Comparison of ENCODE assay signal across 12 cellular contexts in genomic region chr1:172390243-172390619, GRCh38. TPM values are rescaled to one million over a fixed set of nuclear protein-coding genes. Genes with fewer than 3 reads are reported as not detected.
DNase-seq lines count a peak whose midpoint lies in the region; ATAC-seq and TF ChIP-seq lines count a peak whose summit lies in the region.
"Had no signal": no experiment of that assay in that cellular context is flagged by ENCODE, and none has a peak within 500 bp of the region (broad histone marks: within the 10 kb centered on the region; RNA-seq: fewer than 3 reads in every experiment).

No MANE protein-coding gene starts in this region.

- DNase-seq in ascending aorta (ENCODE audit: low spot score in 2 of 2) (no peak), mesendoderm (peak; percentile 26), brain microvascular endothelial cell (no peak), pons (ENCODE audit: low spot score) (no peak), DMS 273 (lab: John Stamatoyannopoulos, UW; ENCODE audit: unreplicated experiment) (no peak)
- DNase-seq: activated T-cell treated with anti-CD3 and anti-CD28 coated beads, Interleukin-2, amount 50 U/mL, for 4 hours; NCI-H1048 had no signal

- no peaks in the 10 kb centered on the region for H3K79me1 ChIP-seq in mesendoderm (ENCODE audit: low read length)

- H3K4me2 ChIP-seq in BLaER1 (peak overlapping the region; percentile 75), mesendoderm (ENCODE audit: low read length) (no peak overlapping the region)

- no peak overlapping the region for H3K4ac ChIP-seq in mesendoderm (ENCODE audit: low read depth, low read length)

- H3K27me3 ChIP-seq in BLaER1 (no peaks in the 10 kb centered on the region), ascending aorta (no peaks in the 10 kb centered on the region), mesendoderm (ENCODE audit: insufficient read depth, low read length, poor library complexity) (no peaks in the 10 kb centered on the region), brain microvascular endothelial cell (replicated peaks) (no peaks in the 10 kb centered on the region)

- H4K20me1 ChIP-seq in BLaER1 = no peaks in the 10 kb centered on the region

- H3K4me1 ChIP-seq in BLaER1 = peaks cover 35% of the 10 kb centered on the region
- peaks cover 0 to 10% of the 10 kb centered on the region in 2 donors for H3K4me1 ChIP-seq in ascending aorta
- peaks cover 5% of the 10 kb centered on the region for H3K4me1 ChIP-seq in mesendoderm (ENCODE audit: control insufficient read depth, low read depth, low read length)

- no peak overlapping the region for H3K23ac ChIP-seq in mesendoderm (ENCODE audit: low read length)

- H3K79me2 ChIP-seq in mesendoderm (ENCODE audit: control insufficient read depth, insufficient read depth, low read length) = no peaks in the 10 kb centered on the region

- intact Hi-C loops in ascending aorta (cut with DNase I) = no loop called here

- no peak overlapping the region for H3K18ac ChIP-seq in mesendoderm (ENCODE audit: low read length)

- no peak overlapping the region for H2BK15ac ChIP-seq in mesendoderm (replicated peaks; ENCODE audit: low read depth)

- H4K5ac ChIP-seq in mesendoderm (ENCODE audit: low read length) = no peak overlapping the region

- H3K36me3 ChIP-seq in BLaER1 (no peaks in the 10 kb centered on the region), ascending aorta (no peaks in the 10 kb centered on the region), mesendoderm (ENCODE audit: control insufficient read depth, insufficient read depth, low read length) (no peaks in the 10 kb centered on the region), brain microvascular endothelial cell (replicated peaks) (no peaks in the 10 kb centered on the region)

- no peak overlapping the region for H3K4me3 ChIP-seq in BLaER1
- peak overlapping the region; percentile 31 to 47 for H3K4me3 ChIP-seq in ascending aorta
- H3K4me3 ChIP-seq in mesendoderm (ENCODE audit: low read length) = no peak overlapping the region
- H3K4me3 ChIP-seq in brain microvascular endothelial cell (ENCODE audit: low read depth, low read length) = no peak overlapping the region
- H3K4me3 ChIP-seq: SK-N-MC had no signal

- no peak overlapping the region for H2AK5ac ChIP-seq in mesendoderm (ENCODE audit: low read length)

- H2BK5ac ChIP-seq in mesendoderm (ENCODE audit: low read length) = no peak overlapping the region

- ATAC-seq in HG02623 (IDR thresholded peaks at IDR 0.05; ENCODE audit: unreplicated experiment) = peak; percentile 1
- no peak for ATAC-seq in GM18870 (IDR thresholded peaks at IDR 0.05; ENCODE audit: unreplicated experiment)
- ATAC-seq: activated T-cell treated with anti-CD3 and anti-CD28 coated beads, Interleukin-2, amount 50 U/mL, for 4 hours had no signal

- H4K8ac ChIP-seq in mesendoderm (ENCODE audit: low read depth, low read length) = no peak overlapping the region

- in situ Hi-C loops in brain microvascular endothelial cell (cut with HindIII; ENCODE audit: low pct_ligation_motif_present, low sequenced_read_pairs) = no loop called here

- WGBS in mesendoderm (ENCODE audit: extremely low coverage, insufficient coverage, low lambda C conversion rate) = no CpG with 5 or more reads among the region's 2 CpGs

- H3K9ac ChIP-seq in BLaER1 (no peak overlapping the region), mesendoderm (ENCODE audit: low read length) (no peak overlapping the region)

- H3K9me3 ChIP-seq in BLaER1 (peaks cover 4% of the 10 kb centered on the region; the same call in 1 of the 2 replicates), ascending aorta (no peaks in the 10 kb centered on the region)

- no peak overlapping the region for H2BK120ac ChIP-seq in mesendoderm (ENCODE audit: low read depth, low read length)

- H3K56ac ChIP-seq in mesendoderm (ENCODE audit: low read length) = no peak overlapping the region

- no peak for TF ChIP-seq CTCF in ascending aorta (IDR thresholded peaks at IDR 0.05)
- no peak for TF ChIP-seq CTCF in brain microvascular endothelial cell (IDR thresholded peaks at IDR 0.05; ENCODE audit: low read depth, low read length, missing control alignments)

- H3K27ac ChIP-seq in BLaER1 (no peak overlapping the region), ascending aorta (peak overlapping the region; percentile 65 to 77), mesendoderm (ENCODE audit: low read depth, low read length) (no peak overlapping the region), brain microvascular endothelial cell (no peak overlapping the region)

RNA-seq across cellular contexts. Expression of gene C1orf105, which starts 30.3 kb away (rescaled TPM):
- total RNA-seq in ascending aorta = not detected
- not detected for polyA plus RNA-seq in mesendoderm (2013, experiment 1 of 2)
- polyA plus RNA-seq in mesendoderm (2013, experiment 2 of 2) = not detected
- total RNA-seq: activated T-cell treated with anti-CD3 and anti-CD28 coated beads, Interleukin-2, amount 50 U/mL, for 4 hours; mesenteric fat pad had no signal

RNA-seq across cellular contexts. Expression of gene PIGC, which starts 53.6 kb away (rescaled TPM):
- 20.0 TPM for total RNA-seq in ascending aorta
- polyA plus RNA-seq in mesendoderm (2013, experiment 1 of 2) = 16.2 TPM
- polyA plus RNA-seq in mesendoderm (2013, experiment 2 of 2) = 15.7 TPM

Comparison
In these comparisons a context has a peak if more than half of its experiments do, and no peak if none do; other contexts are left out.
1. H3K27ac ChIP-seq: peak in ascending aorta (2 of 2); none in BLaER1 (single experiment), mesendoderm (single experiment) and brain microvascular endothelial cell (single experiment).
2. H3K4me3 ChIP-seq: peak in ascending aorta (2 of 2); none in BLaER1 (single experiment), mesendoderm (single experiment) and brain microvascular endothelial cell (single experiment).